8 cellular contexts compared by ENCODE assay signal in genomic region chr3:185176756-185177359, GRCh38. TPM values are rescaled to one million over a fixed set of nuclear protein-coding genes. Genes with fewer than 3 reads are reported as not detected.
DNase-seq lines count a peak whose midpoint lies in the region; ATAC-seq and TF ChIP-seq lines count a peak whose summit lies in the region.

No MANE protein-coding gene starts in this region.

- WGBS in neuronal stem cell (ENCODE audit: extremely low coverage in 2 of 2, insufficient read length in 2 of 2, insufficient replicate concordance in 1 of 2), 2 donors = no CpG with 5 or more reads among the region's 10 CpGs

- H3K23ac ChIP-seq in neuronal stem cell (ENCODE audit: low read depth, low read length, poor library complexity) = no peak overlapping the region

- H3K9ac ChIP-seq in Karpas-422 (ENCODE audit: low read length) (no peak overlapping the region), neuronal stem cell (ENCODE audit: low read depth, low read length, poor library complexity) (no peak overlapping the region)

- ATAC-seq in HG02970 (IDR thresholded peaks at IDR 0.05; ENCODE audit: low FRiP score, unreplicated experiment) = no peak
- ATAC-seq in HG02571 (IDR thresholded peaks at IDR 0.05; ENCODE audit: unreplicated experiment) = no peak

- peak; percentile 76 for TF ChIP-seq CTCF in epithelial cell of proximal tubule (conservative IDR thresholded peaks at IDR 0.05; ENCODE audit: low read depth, low read length)

- H3K14ac ChIP-seq in neuronal stem cell (ENCODE audit: low read length) = no peak overlapping the region

- H4K8ac ChIP-seq in neuronal stem cell (ENCODE audit: low read depth, low read length) = no peak overlapping the region

- H2BK15ac ChIP-seq in neuronal stem cell (ENCODE audit: low read length) = no peak overlapping the region

- H2BK5ac ChIP-seq in neuronal stem cell (ENCODE audit: low read length) = no peak overlapping the region

- H3K36me3 ChIP-seq in Karpas-422 (ENCODE audit: insufficient read depth, low read length) (no peaks in the 10 kb centered on the region), SJCRH30 (no peaks in the 10 kb centered on the region), neuronal stem cell (replicated peaks in 1 of 2; ENCODE audit: control insufficient read depth in 2 of 2, insufficient read depth in 2 of 2, low read length in 2 of 2) (no peaks in the 10 kb centered on the region)

- H3K4me2 ChIP-seq in Karpas-422 (ENCODE audit: low read depth, low read length, poor library complexity, severe bottlenecking) (no peak overlapping the region), neuronal stem cell (ENCODE audit: insufficient read depth, low read length, poor library complexity, severe bottlenecking) (no peak overlapping the region)

- H3K27ac ChIP-seq in Karpas-422 (ENCODE audit: low read length) = no peak overlapping the region
- H3K27ac ChIP-seq in SJCRH30 = peak overlapping the region; percentile 81
- H3K27ac ChIP-seq in neuronal stem cell (replicated peaks; ENCODE audit: low read length) = no peak overlapping the region

- no peaks in the 10 kb centered on the region for H3K79me2 ChIP-seq in Karpas-422 (ENCODE audit: low read length)

- H4K91ac ChIP-seq in neuronal stem cell (ENCODE audit: low read depth, low read length, poor library complexity) = no peak overlapping the region

- H3K4me3 ChIP-seq in Karpas-422 (ENCODE audit: low read length) = no peak overlapping the region
- H3K4me3 ChIP-seq in SJCRH30 = peak overlapping the region; percentile 50
- H3K4me3 ChIP-seq in epithelial cell of proximal tubule (ENCODE audit: low read depth, low read length) = no peak overlapping the region
- no peak overlapping the region for H3K4me3 ChIP-seq in neuronal stem cell (ENCODE audit: low read length in 2 of 2)

- H3K4ac ChIP-seq in neuronal stem cell (ENCODE audit: low read length) = no peak overlapping the region

- no peaks in the 10 kb centered on the region for H4K20me1 ChIP-seq in Karpas-422 (ENCODE audit: insufficient read depth, low read depth, low read length)

- no peak overlapping the region for H3K18ac ChIP-seq in neuronal stem cell (ENCODE audit: low read length)

- no peaks in the 10 kb centered on the region for H3K9me2 ChIP-seq in Karpas-422 (replicated peaks; ENCODE audit: insufficient read depth, low read length)

- no peak overlapping the region for H2BK120ac ChIP-seq in neuronal stem cell (ENCODE audit: low read depth, low read length)

- H3K79me1 ChIP-seq in neuronal stem cell (ENCODE audit: low read depth, low read length) = no peaks in the 10 kb centered on the region

- H2AFZ ChIP-seq in Karpas-422 (ENCODE audit: low read length) = no peak overlapping the region
- H2AFZ ChIP-seq in neuronal stem cell (ENCODE audit: low read length) = no peak overlapping the region

- no peak overlapping the region for H2AK5ac ChIP-seq in neuronal stem cell (ENCODE audit: low read depth, low read length)

- peak; percentile 15 for DNase-seq in NCI-H187 treated with DMSO at 0.1 percent for 48 hours (lab: John Stamatoyannopoulos, UW)
- DNase-seq in NCI-H187 (lab: John Stamatoyannopoulos, UW) = no peak
- peak; percentile 88 for DNase-seq in Karpas-422
- peak; percentile 40 to 71 for DNase-seq in SJCRH30
- DNase-seq in epithelial cell of proximal tubule (ENCODE audit: low read depth) = no peak
- peak; percentile 43 for DNase-seq in neuronal stem cell (ENCODE audit: low spot score)

- H3K9me3 ChIP-seq in Karpas-422 (ENCODE audit: low read length) (no peaks in the 10 kb centered on the region), SJCRH30 (replicated peaks) (no peaks in the 10 kb centered on the region), neuronal stem cell (replicated peaks in 1 of 2; ENCODE audit: control insufficient read depth in 2 of 2, insufficient read depth in 1 of 2, low read depth in 1 of 2, low read length in 2 of 2) (no peaks in the 10 kb centered on the region)

- H3K27me3 ChIP-seq in Karpas-422 (ENCODE audit: low read length) (no peaks in the 10 kb centered on the region), SJCRH30 (no peaks in the 10 kb centered on the region), neuronal stem cell (ENCODE audit: control insufficient read depth in 3 of 3, insufficient read depth in 3 of 3, low read depth in 1 of 3, low read length in 3 of 3) (peaks cover 0 to 5% (median 0%) of the 10 kb centered on the region in 3 experiments)

- peaks cover 12% of the 10 kb centered on the region for H3K4me1 ChIP-seq in Karpas-422 (ENCODE audit: low read length)
- peaks cover 4% of the 10 kb centered on the region; the same call in 1 of the 2 replicates for H3K4me1 ChIP-seq in SJCRH30
- peaks cover 2 to 8% of the 10 kb centered on the region in 2 donors for H3K4me1 ChIP-seq in neuronal stem cell (ENCODE audit: control insufficient read depth in 2 of 2, insufficient read depth in 1 of 2, low read depth in 1 of 2, low read length in 2 of 2)

- H2BK12ac ChIP-seq in neuronal stem cell (ENCODE audit: low read length) = no peak overlapping the region

RNA-seq across cellular contexts. Expression of gene C3orf70, which starts 24.0 kb away (rescaled TPM):
- total RNA-seq in Karpas-422 (2014; rRNA removed; shearing (Covaris generic); ENCODE audit: low replicate concordance) = not detected in 2 replicates
- 11.7 and 11.8 TPM in 2 replicates for total RNA-seq in SJCRH30 (2014; rRNA removed; shearing (Covaris generic))
- 0.63 and 0.72 TPM in 2 replicates for total RNA-seq in epithelial cell of proximal tubule
- polyA plus RNA-seq in neuronal stem cell (2013, experiment 1 of 2) = 6.6 TPM
- 6.9 TPM for polyA plus RNA-seq in neuronal stem cell (2013, experiment 2 of 2)

Comparison
In these comparisons a context has a peak if more than half of its experiments do, and no peak if none do; other contexts are left out.
1. DNase-seq: peak in NCI-H187 treated with DMSO at 0.1 percent for 48 hours (single experiment), Karpas-422 (single experiment), SJCRH30 (2 of 2) and neuronal stem cell (single experiment); none in NCI-H187 (0 of 2) and epithelial cell of proximal tubule (single experiment).